ENCODE assay signal across 25 cellular contexts in the genomic region with DNA sequence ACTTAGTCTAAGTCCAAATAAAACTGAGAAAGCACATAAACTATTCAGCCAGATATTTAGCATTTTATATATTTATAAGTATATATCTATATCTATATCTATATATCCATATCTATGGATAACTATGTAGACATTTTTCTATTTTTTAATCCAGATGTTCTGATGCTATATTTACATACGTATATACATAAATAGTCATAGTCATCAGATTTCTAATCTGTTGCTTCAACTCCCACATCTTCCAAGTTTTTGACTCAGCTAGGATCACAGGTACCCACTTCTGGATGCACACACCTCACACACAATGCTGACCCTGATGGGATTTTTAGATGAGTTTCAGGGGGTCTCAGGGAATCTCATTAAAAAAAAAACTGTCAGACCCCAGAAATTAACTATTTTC. TPM values are rescaled to one million over a fixed set of nuclear protein-coding genes. Genes with fewer than 3 reads are reported as not detected.
A peak's percentile ranks its signal among the peaks of the same experiment; 100 is the strongest.
DNase-seq lines count a peak whose midpoint lies in the region; ATAC-seq, FAIRE-seq and TF ChIP-seq lines count a peak whose summit lies in the region.
"Had no signal": no experiment of that assay in that cellular context is flagged by ENCODE, and none has a peak within 500 bp of the region (broad histone marks: within the 10 kb centered on the region; RNA-seq: fewer than 3 reads in every experiment).

No MANE protein-coding gene starts in this region.

- H3K27ac ChIP-seq in A549: no peak overlapping the region
- no peak overlapping the region for H3K27ac ChIP-seq in mesenchymal stem cell (ENCODE audit: low read length, poor library complexity, severe bottlenecking)
- H3K27ac ChIP-seq in A673 (ENCODE audit: low read depth, low read length, poor library complexity, severe bottlenecking): no peak overlapping the region
- H3K27ac ChIP-seq: BLaER1 had no signal

- TF ChIP-seq RAD21 in A549 (conservative IDR thresholded peaks at IDR 0.05 in 1 of 2, IDR thresholded peaks at IDR 0.05 in 1 of 2): no peak

- no peak for TF ChIP-seq EP300 in A549 (IDR thresholded peaks at IDR 0.05)

- H3K27me3 ChIP-seq in mesenchymal stem cell (ENCODE audit: control insufficient read depth in 1 of 2, insufficient read depth in 1 of 2, low read length in 2 of 2) (no peaks in the 10 kb centered on the region), A673 (replicated peaks; ENCODE audit: insufficient read depth, low read depth, low read length, poor library complexity) (peaks cover 54% of the 10 kb centered on the region)
- H3K27me3 ChIP-seq: BE2C, BLaER1 had no signal

- H2AK5ac ChIP-seq in mesenchymal stem cell (ENCODE audit: low read length, severe bottlenecking): no peak overlapping the region

- DNase-seq in A549 (ENCODE audit: low read depth in 1 of 2, low spot score in 1 of 2) (no peak), mesenchymal stem cell (no peak), A673 (ENCODE audit: low spot score) (no peak)
- DNase-seq: 8988T; ACHN; BE2C; C1 segment of cervical spinal cord; CD4-positive, alpha-beta memory T cell; CD4-positive, CD25-positive, alpha-beta regulatory T cell; CD8-positive, alpha-beta memory T cell; COR-L47; DMS 273 treated with DMSO at 0.1 percent for 48 hours; DMS153; DMS79; DND-41; EL; GDM1 had no signal

- no peaks in the 10 kb centered on the region for H3K79me1 ChIP-seq in mesenchymal stem cell (replicated peaks; ENCODE audit: low read length, poor library complexity, severe bottlenecking)

- H3K9me3 ChIP-seq in A549 (no peaks in the 10 kb centered on the region), mesenchymal stem cell (ENCODE audit: control insufficient read depth, low read length) (no peaks in the 10 kb centered on the region), A673 (ENCODE audit: low read depth, low read length, poor library complexity, severe bottlenecking) (no peaks in the 10 kb centered on the region)
- H3K9me3 ChIP-seq: BE2C, BLaER1 had no signal

- H3K4me1 ChIP-seq in A549: peaks cover 16% of the 10 kb centered on the region; the same call in 1 of the 3 replicates
- peaks cover 3% of the 10 kb centered on the region for H3K4me1 ChIP-seq in mesenchymal stem cell (ENCODE audit: control insufficient read depth, insufficient read depth, low read depth, low read length)
- H3K4me1 ChIP-seq in A673 (ENCODE audit: insufficient read depth, low read length, poor library complexity, severe bottlenecking): peaks cover 1% of the 10 kb centered on the region
- H3K4me1 ChIP-seq: BLaER1 had no signal

- H3K23ac ChIP-seq in mesenchymal stem cell (ENCODE audit: low read length in 2 of 2): no peak overlapping the region

- no peak for FAIRE-seq in A549 (lab: Jason Lieb, UNC)
- peak; percentile 19 for FAIRE-seq in TTC549 (lab: Jason Lieb, UNC)
- FAIRE-seq: A204.1, GM12878, GM12892, GM18507 had no signal

- no peak overlapping the region for H3K14ac ChIP-seq in mesenchymal stem cell (ENCODE audit: low read length in 2 of 2)

- POLR2A ChIA-PET in A549 (lab: Yijun Ruan, JAX): no interaction called here
- POLR2A ChIA-PET in A673 (lab: Charles Lee; ENCODE audit: low non-redundant PET): no interaction called here

- H3K4me2 ChIP-seq in A549: no peak overlapping the region
- no peak overlapping the region for H3K4me2 ChIP-seq in mesenchymal stem cell (ENCODE audit: low read length, poor library complexity, severe bottlenecking)
- H3K4me2 ChIP-seq: BLaER1 had no signal

- no TSS peak for BruUV-seq in A673 (replicated peaks; lab: Mats Ljungman, UMichigan)

- 89% methylated on average over 1 of the region's 1 CpG for WGBS in A549 (ENCODE audit: missing lambda C conversion rate)
- no CpG with 5 or more reads among the region's 1 CpG for WGBS in mesenchymal stem cell

- ATAC-seq in A549: no peak
- no peak for ATAC-seq in HG03175 (IDR thresholded peaks at IDR 0.05; ENCODE audit: unreplicated experiment)
- ATAC-seq: GM12878 had no signal

- no peak for TF ChIP-seq POLR2A in A549 (IDR thresholded peaks at IDR 0.05; ENCODE audit: low read length)

- no peak overlapping the region for H2BK15ac ChIP-seq in mesenchymal stem cell (ENCODE audit: low read depth, poor library complexity, severe bottlenecking)

- no peak overlapping the region for H4K91ac ChIP-seq in mesenchymal stem cell (ENCODE audit: low read length)

- TF ChIP-seq CTCF in A549 (IDR thresholded peaks at IDR 0.05) (no peak), A673 (conservative IDR thresholded peaks at IDR 0.05; ENCODE audit: low read depth, low read length) (no peak)

- intact Hi-C loops in A673 (cut with micrococcal nuclease; ENCODE audit: unreplicated experiment): no loop called here

- peak overlapping the region; percentile 35 for H3K9ac ChIP-seq in mesenchymal stem cell (ENCODE audit: low read length)
- H3K9ac ChIP-seq: BLaER1 had no signal

- no peak overlapping the region for H3K18ac ChIP-seq in mesenchymal stem cell (ENCODE audit: low read depth in 1 of 2, low read length in 2 of 2)

- no peak overlapping the region for H2AFZ ChIP-seq in mesenchymal stem cell (ENCODE audit: low read depth, low read length)

- no peak overlapping the region for H2BK120ac ChIP-seq in mesenchymal stem cell (ENCODE audit: low read depth, low read length)

- no peaks in the 10 kb centered on the region for H3K36me3 ChIP-seq in mesenchymal stem cell (ENCODE audit: control insufficient read depth in 1 of 2, insufficient read depth in 2 of 2, low read depth in 1 of 2, low read length in 2 of 2)
- H3K36me3 ChIP-seq in A673 (ENCODE audit: insufficient read depth, low read length, poor library complexity, severe bottlenecking): no peaks in the 10 kb centered on the region
- H3K36me3 ChIP-seq: BE2C, BLaER1 had no signal

- H3K4ac ChIP-seq in mesenchymal stem cell (ENCODE audit: low read depth in 1 of 2, low read length in 2 of 2): no peak overlapping the region

- no peak overlapping the region for H2BK5ac ChIP-seq in mesenchymal stem cell (ENCODE audit: low read depth, low read length, poor library complexity, severe bottlenecking)

- CTCF ChIA-PET in A549 (lab: Yijun Ruan, JAX) (interaction anchor here (1.0 kb wide), 1 partner anchor 82 kb away, joined by 3 read pairs; no protein-coding TSS in a partner anchor), A673 (lab: Charles Lee) (no interaction called here)

- H4K8ac ChIP-seq in mesenchymal stem cell (ENCODE audit: low read length): no peak overlapping the region

- no peak overlapping the region for H2BK12ac ChIP-seq in mesenchymal stem cell (ENCODE audit: low read length in 2 of 2)

- no peak overlapping the region for H3K4me3 ChIP-seq in A549
- H3K4me3 ChIP-seq in mesenchymal stem cell (ENCODE audit: insufficient read depth in 1 of 2, low read depth in 1 of 2, low read length in 2 of 2): no peak overlapping the region
- no peak overlapping the region for H3K4me3 ChIP-seq in A673 (ENCODE audit: low read depth, low read length, poor library complexity, severe bottlenecking)
- H3K4me3 ChIP-seq: BLaER1, GM12878 had no signal

TF ChIP-seq in A549, 52 proteins besides CTCF, POLR2A, EP300 and RAD21:
- TF ChIP-seq MAZ (IDR thresholded peaks at IDR 0.05; ENCODE audit: borderline replicate concordance, low read depth, low read length): no peak
- no peak for TF ChIP-seq KDM5A (IDR thresholded peaks at IDR 0.05)
- TF ChIP-seq MAFK (IDR thresholded peaks at IDR 0.05; ENCODE audit: partially characterized antibody): peak; percentile 49
- no peak for TF ChIP-seq NR3C1 (IDR thresholded peaks at IDR 0.05)
- no peak for TF ChIP-seq FOSL2 (IDR thresholded peaks at IDR 0.05)
- no peak for TF ChIP-seq FOSL2 (CRISPR knock-in tag; IDR thresholded peaks at IDR 0.05)
- TF ChIP-seq, protein P1, sequence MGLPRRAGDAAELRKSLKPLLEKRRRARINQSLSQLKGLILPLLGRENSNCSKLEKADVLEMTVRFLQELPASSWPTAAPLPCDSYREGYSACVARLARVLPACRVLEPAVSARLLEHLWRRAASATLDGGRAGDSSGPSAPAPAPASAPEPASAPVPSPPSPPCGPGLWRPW (IDR thresholded peaks at IDR 0.05): no peak

RNA-seq across cellular contexts. Expression of a gene that starts 52.2 kb away (rescaled TPM):
- polyA plus RNA-seq in A549 (2011; rRNA removed) (0.09 TPM in 2 replicates), A549 (2017; fragmentation: RNase III; extraction: RNeasy Plus Mini Kit Qiagen cat#74134 plus additional on column Dnase treatment) (0.04 to 0.05 TPM (median 0.05 TPM) in 3 replicates)
- polyA plus RNA-seq in A549 (2012; cell fraction: cytosol; rRNA removed): not detected in 2 replicates
- polyA plus RNA-seq in A549 (2012; cell fraction: nucleus; rRNA removed): 0.02 TPM in 1 of 2 replicates, not detected in the other
- 0.21 TPM in 1 of 2 replicates, not detected in the other for polyA minus RNA-seq in A549 (2011; rRNA and poly(A)+ RNA removed)
- 0.06 TPM for polyA plus RNA-seq in mesenchymal stem cell (2013, experiment 1 of 2)
- polyA plus RNA-seq in mesenchymal stem cell (2013, experiment 2 of 2): 0.07 TPM
- total RNA-seq in A673 (2021): 0.17 TPM in 1 of 2 replicates, not detected in the other
- total RNA-seq: CD4-positive, alpha-beta memory T cell; CD4-positive, CD25-positive, alpha-beta regulatory T cell; G401 had no signal
- polyA plus RNA-seq: CD4-positive, alpha-beta memory T cell; CD4-positive, CD25-positive, alpha-beta regulatory T cell; CD8-positive, alpha-beta memory T cell had no signal
